ENCODE assay signal across 8 cellular contexts in the genomic region with DNA sequence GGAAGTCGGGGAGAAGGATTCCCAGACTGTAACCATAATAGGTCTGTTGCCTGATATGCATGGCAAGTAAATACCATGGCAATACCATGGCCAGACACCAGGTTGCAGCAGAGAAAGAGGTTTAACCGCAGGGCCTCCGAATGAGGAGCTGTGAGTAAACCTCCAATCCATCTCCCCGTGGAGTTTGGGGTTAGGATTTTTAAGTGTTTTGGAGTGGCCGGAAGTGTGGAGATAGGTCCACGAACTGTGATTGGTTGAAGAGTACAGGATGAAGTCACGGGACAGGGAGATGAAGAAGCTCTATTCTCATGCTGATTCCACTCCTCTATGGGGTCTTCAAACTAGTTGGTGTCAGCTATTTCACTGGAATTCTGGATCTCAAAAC.
A peak's percentile ranks its signal among the peaks of the same experiment; 100 is the strongest.
DNase-seq lines count a peak whose midpoint lies in the region; ATAC-seq and TF ChIP-seq lines count a peak whose summit lies in the region.

No MANE protein-coding gene starts in this region.

- H3K9me3 ChIP-seq in neuronal stem cell (replicated peaks in 1 of 2; ENCODE audit: control insufficient read depth in 2 of 2, insufficient read depth in 1 of 2, low read depth in 1 of 2, low read length in 2 of 2) (peaks cover 0 to 9% of the 10 kb centered on the region in 2 donors), tibial nerve (no peaks in the 10 kb centered on the region)

- H3K18ac ChIP-seq in neuronal stem cell (ENCODE audit: low read length) = no peak overlapping the region

- no CpG with 5 or more reads among the region's 7 CpGs for WGBS in neuronal stem cell (ENCODE audit: extremely low coverage in 2 of 2, insufficient read length in 2 of 2, insufficient replicate concordance in 1 of 2), 2 donors
- 4 to 6% methylated on average over 7 of the region's 7 CpGs for WGBS in tibial nerve, 2 donors

- H3K4me1 ChIP-seq in neuronal stem cell (ENCODE audit: control insufficient read depth in 2 of 2, insufficient read depth in 1 of 2, low read depth in 1 of 2, low read length in 2 of 2) (peaks cover 5 to 23% of the 10 kb centered on the region in 2 donors), tibial nerve (peaks cover 0 to 4% (median 0%) of the 10 kb centered on the region in 4 donors)

- H2AFZ ChIP-seq in neuronal stem cell (ENCODE audit: low read length) = peak overlapping the region; percentile 79

- H3K27ac ChIP-seq in neuronal stem cell (replicated peaks; ENCODE audit: low read length) = no peak overlapping the region
- peak overlapping the region in 1 of 4 donors; percentile 28 for H3K27ac ChIP-seq in tibial nerve

- H3K27me3 ChIP-seq in neuronal stem cell (ENCODE audit: control insufficient read depth in 3 of 3, insufficient read depth in 3 of 3, low read depth in 1 of 3, low read length in 3 of 3) (no peaks in the 10 kb centered on the region), tibial nerve (no peaks in the 10 kb centered on the region)

- no peak overlapping the region for H3K4me2 ChIP-seq in neuronal stem cell (ENCODE audit: insufficient read depth, low read length, poor library complexity, severe bottlenecking)

- TF ChIP-seq CTCF in fibroblast of pulmonary artery (IDR thresholded peaks at IDR 0.05; ENCODE audit: low read length, missing control alignments) = peak; percentile 90
- TF ChIP-seq CTCF in tibial nerve (IDR thresholded peaks at IDR 0.05) = peak; percentile 43 to 91 (median 75)

- H3K23ac ChIP-seq in neuronal stem cell (ENCODE audit: low read depth, low read length, poor library complexity) = no peak overlapping the region

- peak; percentile 97 for ATAC-seq in GM21367 (IDR thresholded peaks at IDR 0.05; ENCODE audit: unreplicated experiment)
- peak; percentile 94 for ATAC-seq in HG03558 (IDR thresholded peaks at IDR 0.05; ENCODE audit: extremely low read depth, unreplicated experiment)

- H3K14ac ChIP-seq in neuronal stem cell (ENCODE audit: low read length) = no peak overlapping the region

- no peak overlapping the region for H2BK5ac ChIP-seq in neuronal stem cell (ENCODE audit: low read length)

- DNase-seq in DMS79 treated with DMSO at 0.1 percent for 48 hours (lab: John Stamatoyannopoulos, UW) = peak; percentile 54
- DNase-seq in NCI-H774 (lab: John Stamatoyannopoulos, UW) = peak; percentile 59
- DNase-seq in activated T-cell treated with anti-CD3 and anti-CD28 coated beads for 48 hours (ENCODE audit: low read depth) = peak; percentile 34
- DNase-seq in fibroblast of pulmonary artery (ENCODE audit: low read depth) = peak; percentile 88
- DNase-seq in neuronal stem cell (ENCODE audit: low spot score) = peak; percentile 41
- DNase-seq in tibial nerve (ENCODE audit: low spot score in 2 of 2) = peak; percentile 80 to 97

- TF ChIP-seq POLR2A in tibial nerve (IDR thresholded peaks at IDR 0.05) = no peak

- H3K4me3 ChIP-seq in fibroblast of pulmonary artery (replicated peaks; ENCODE audit: low read depth, low read length) (no peak overlapping the region), neuronal stem cell (ENCODE audit: low read length in 2 of 2) (no peak overlapping the region), tibial nerve (no peak overlapping the region)

- H2BK15ac ChIP-seq in neuronal stem cell (ENCODE audit: low read length) = no peak overlapping the region

- H3K9ac ChIP-seq in neuronal stem cell (ENCODE audit: low read depth, low read length, poor library complexity) = no peak overlapping the region

- no peaks in the 10 kb centered on the region for H3K79me1 ChIP-seq in neuronal stem cell (ENCODE audit: low read depth, low read length)

- no peak overlapping the region for H2BK12ac ChIP-seq in neuronal stem cell (ENCODE audit: low read length)

- H4K91ac ChIP-seq in neuronal stem cell (ENCODE audit: low read depth, low read length, poor library complexity) = no peak overlapping the region

- H3K36me3 ChIP-seq in neuronal stem cell (replicated peaks in 1 of 2; ENCODE audit: control insufficient read depth in 2 of 2, insufficient read depth in 2 of 2, low read length in 2 of 2) (no peaks in the 10 kb centered on the region), tibial nerve (no peaks in the 10 kb centered on the region)

- TF ChIP-seq EP300 in tibial nerve (IDR thresholded peaks at IDR 0.05) = peak in 1 of 2 donors; percentile 68

- no peak overlapping the region for H2AK5ac ChIP-seq in neuronal stem cell (ENCODE audit: low read depth, low read length)

- no peak overlapping the region for H2BK120ac ChIP-seq in neuronal stem cell (ENCODE audit: low read depth, low read length)

- H3K4ac ChIP-seq in neuronal stem cell (ENCODE audit: low read length) = no peak overlapping the region

- H4K8ac ChIP-seq in neuronal stem cell (ENCODE audit: low read depth, low read length) = no peak overlapping the region

Comparison
In these comparisons a context has a peak if more than half of its experiments do, and no peak if none do; other contexts are left out.
1. DNase-seq: peak in every context shown above with its lines; median percentile 88 in tibial nerve; 88 in fibroblast of pulmonary artery; 59 in NCI-H774; 54 in DMS79 treated with DMSO at 0.1 percent for 48 hours; 41 in neuronal stem cell; 34 in activated T-cell treated with anti-CD3 and anti-CD28 coated beads for 48 hours.